In the genomic region with DNA sequence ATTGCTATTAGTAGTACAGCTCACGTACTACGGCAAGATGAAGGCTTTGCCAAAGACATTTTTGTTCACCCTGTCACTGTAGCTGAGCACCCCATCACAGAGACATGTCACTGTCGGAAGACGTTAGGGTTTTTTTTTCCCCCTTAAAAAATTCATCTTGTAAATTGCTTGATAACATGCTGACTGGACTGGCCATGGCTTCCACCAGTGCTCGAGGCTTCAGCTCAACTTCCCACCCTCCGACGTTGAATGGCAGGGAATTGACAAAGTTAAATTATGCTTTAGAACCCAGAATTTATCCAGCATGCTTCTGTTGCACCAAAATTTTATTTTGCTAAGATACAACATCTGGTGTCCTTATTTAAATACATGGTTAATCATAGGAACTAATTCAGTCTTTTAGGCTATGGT, we compare ENCODE assay signal across 8 cellular contexts. TPM values are rescaled to one million over a fixed set of nuclear protein-coding genes. Genes with fewer than 3 reads are reported as not detected.
DNase-seq lines count a peak whose midpoint lies in the region; ATAC-seq and TF ChIP-seq lines count a peak whose summit lies in the region.

No MANE protein-coding gene starts in this region.

- no peak for ATAC-seq in CD4-positive, CD25-positive, alpha-beta regulatory T cell (ENCODE audit: low read depth in 2 of 2)
- ATAC-seq in GM21619 (IDR thresholded peaks at IDR 0.05; ENCODE audit: unreplicated experiment): no peak
- ATAC-seq in activated CD4-positive, CD25-positive, alpha-beta regulatory T cell treated with anti-CD3 and anti-CD28 coated beads, Interleukin-2, amount 50 U/mL, for 24 hours: no peak

- no peaks in the 10 kb centered on the region for H3K27me3 ChIP-seq in CD4-positive, CD25-positive, alpha-beta regulatory T cell (ENCODE audit: control insufficient read depth, insufficient read depth, low read length)
- H3K27me3 ChIP-seq in HUES64 (ENCODE audit: insufficient read depth, low read length) (no peaks in the 10 kb centered on the region), neural cell (ENCODE audit: insufficient read depth, low read depth, low read length) (no peaks in the 10 kb centered on the region)

- no peaks in the 10 kb centered on the region for H3K27me3 Mint-ChIP-seq in CD4-positive, CD25-positive, alpha-beta regulatory T cell

- H3K36me3 Mint-ChIP-seq in CD4-positive, CD25-positive, alpha-beta regulatory T cell: no peaks in the 10 kb centered on the region

- H3K4me1 Mint-ChIP-seq in CD4-positive, CD25-positive, alpha-beta regulatory T cell: peaks cover 20 to 35% (median 26%) of the 10 kb centered on the region in 4 donors

- no peaks in the 10 kb centered on the region for H3K9me3 Mint-ChIP-seq in CD4-positive, CD25-positive, alpha-beta regulatory T cell

- TF ChIP-seq RAD21 in neural cell (conservative IDR thresholded peaks at IDR 0.05): no peak

- H3K36me3 ChIP-seq in CD4-positive, CD25-positive, alpha-beta regulatory T cell (ENCODE audit: control insufficient read depth, insufficient read depth, low read length): no peaks in the 10 kb centered on the region
- H3K36me3 ChIP-seq in HUES64 (ENCODE audit: insufficient read depth, low read length): no peaks in the 10 kb centered on the region
- H3K36me3 ChIP-seq in neural cell (ENCODE audit: insufficient read depth, low read length): no peaks in the 10 kb centered on the region

- H3K4me3 Mint-ChIP-seq in CD4-positive, CD25-positive, alpha-beta regulatory T cell: peak overlapping the region; percentile 89 to 97 (median 90)

- peaks cover 3% of the 10 kb centered on the region for H3F3A ChIP-seq in neural cell (ENCODE audit: insufficient read depth, low read length, poor library complexity, severe bottlenecking)

- no peaks in the 10 kb centered on the region for H3K9me2 ChIP-seq in neural cell (ENCODE audit: insufficient read depth, low read length)

- TF ChIP-seq CTCF in coronary artery (IDR thresholded peaks at IDR 0.05): no peak
- TF ChIP-seq CTCF in neural cell (IDR thresholded peaks at IDR 0.05; ENCODE audit: poor library complexity, severe bottlenecking): peak; percentile 12

- DNase-seq in CD4-positive, CD25-positive, alpha-beta regulatory T cell: no peak
- DNase-seq in coronary artery (ENCODE audit: low spot score): no peak
- no peak for DNase-seq in H4 (ENCODE audit: low spot score)
- DNase-seq in NCI-H748 (lab: John Stamatoyannopoulos, UW; ENCODE audit: unreplicated experiment): no peak

- H3K9me3 ChIP-seq in CD4-positive, CD25-positive, alpha-beta regulatory T cell (ENCODE audit: control insufficient read depth in 2 of 2, low read length in 2 of 2): no peaks in the 10 kb centered on the region
- H3K9me3 ChIP-seq in HUES64 (ENCODE audit: insufficient read depth, low read depth, low read length) (no peaks in the 10 kb centered on the region), neural cell (ENCODE audit: low read length) (no peaks in the 10 kb centered on the region)

- peak overlapping the region; percentile 83 for H2AFZ ChIP-seq in neural cell (ENCODE audit: low read depth, low read length)

- H3K4me1 ChIP-seq in CD4-positive, CD25-positive, alpha-beta regulatory T cell (ENCODE audit: control insufficient read depth, insufficient read depth, low read length, poor library complexity, severe bottlenecking): peaks cover 33% of the 10 kb centered on the region
- H3K4me1 ChIP-seq in HUES64 (ENCODE audit: insufficient read depth, low read length): peaks cover 17% of the 10 kb centered on the region; the same call in 1 of the 2 replicates

- H3K9ac ChIP-seq in HUES64 (ENCODE audit: low read depth, low read length) (peak overlapping the region; percentile 80), neural cell (ENCODE audit: low read length) (peak overlapping the region; percentile 81)

- 36% methylated on average over 7 of the region's 7 CpGs for WGBS in HUES64

- H3K4me3 ChIP-seq in CD4-positive, CD25-positive, alpha-beta regulatory T cell (ENCODE audit: low read depth, low read length): peak overlapping the region; percentile 85
- peak overlapping the region; percentile 94 for H3K4me3 ChIP-seq in HUES64 (ENCODE audit: low read length)
- H3K4me3 ChIP-seq in coronary artery: peak overlapping the region; percentile 79
- peak overlapping the region; percentile 84 for H3K4me3 ChIP-seq in neural cell (ENCODE audit: low read length)

- H4K20me1 ChIP-seq in neural cell (ENCODE audit: insufficient read depth): no peaks in the 10 kb centered on the region

- H3K4me2 ChIP-seq in neural cell (ENCODE audit: low read length): peak overlapping the region; percentile 88

- peaks cover 32% of the 10 kb centered on the region for H3K79me2 ChIP-seq in neural cell (replicated peaks; ENCODE audit: insufficient read depth, low read length)

- peak overlapping the region; percentile 48 to 96 (median 92) for H3K27ac Mint-ChIP-seq in CD4-positive, CD25-positive, alpha-beta regulatory T cell

- H3K27ac ChIP-seq in CD4-positive, CD25-positive, alpha-beta regulatory T cell (ENCODE audit: insufficient read depth, low read length, poor library complexity, severe bottlenecking): peak overlapping the region; percentile 95
- peak overlapping the region; percentile 9; the same call in 1 of the 2 replicates for H3K27ac ChIP-seq in HUES64 (ENCODE audit: low read depth, low read length)
- H3K27ac ChIP-seq in coronary artery: peak overlapping the region; percentile 97
- peak overlapping the region; percentile 96 for H3K27ac ChIP-seq in neural cell (ENCODE audit: low read length)

- no peak for TF ChIP-seq EP300 in neural cell (conservative IDR thresholded peaks at IDR 0.05; ENCODE audit: poor library complexity, severe bottlenecking)

TF ChIP-seq in neural cell, 6 proteins besides CTCF, POLR2A, EP300 and RAD21:
- TF ChIP-seq SMC3 (conservative IDR thresholded peaks at IDR 0.05; ENCODE audit: poor library complexity) (peak; percentile 6), POLR2AphosphoS5 (IDR thresholded peaks at IDR 0.05) (no peak), TAF1 (IDR thresholded peaks at IDR 0.05; ENCODE audit: low read depth) (no peak), EZH2 (IDR thresholded peaks at IDR 0.05; ENCODE audit: borderline replicate concordance, insufficient read depth, low read length, poor library complexity, severe bottlenecking) (no peak), MXI1 (conservative IDR thresholded peaks at IDR 0.05; ENCODE audit: poor library complexity, severe bottlenecking) (no peak)
- TF ChIP-seq, protein P1, sequence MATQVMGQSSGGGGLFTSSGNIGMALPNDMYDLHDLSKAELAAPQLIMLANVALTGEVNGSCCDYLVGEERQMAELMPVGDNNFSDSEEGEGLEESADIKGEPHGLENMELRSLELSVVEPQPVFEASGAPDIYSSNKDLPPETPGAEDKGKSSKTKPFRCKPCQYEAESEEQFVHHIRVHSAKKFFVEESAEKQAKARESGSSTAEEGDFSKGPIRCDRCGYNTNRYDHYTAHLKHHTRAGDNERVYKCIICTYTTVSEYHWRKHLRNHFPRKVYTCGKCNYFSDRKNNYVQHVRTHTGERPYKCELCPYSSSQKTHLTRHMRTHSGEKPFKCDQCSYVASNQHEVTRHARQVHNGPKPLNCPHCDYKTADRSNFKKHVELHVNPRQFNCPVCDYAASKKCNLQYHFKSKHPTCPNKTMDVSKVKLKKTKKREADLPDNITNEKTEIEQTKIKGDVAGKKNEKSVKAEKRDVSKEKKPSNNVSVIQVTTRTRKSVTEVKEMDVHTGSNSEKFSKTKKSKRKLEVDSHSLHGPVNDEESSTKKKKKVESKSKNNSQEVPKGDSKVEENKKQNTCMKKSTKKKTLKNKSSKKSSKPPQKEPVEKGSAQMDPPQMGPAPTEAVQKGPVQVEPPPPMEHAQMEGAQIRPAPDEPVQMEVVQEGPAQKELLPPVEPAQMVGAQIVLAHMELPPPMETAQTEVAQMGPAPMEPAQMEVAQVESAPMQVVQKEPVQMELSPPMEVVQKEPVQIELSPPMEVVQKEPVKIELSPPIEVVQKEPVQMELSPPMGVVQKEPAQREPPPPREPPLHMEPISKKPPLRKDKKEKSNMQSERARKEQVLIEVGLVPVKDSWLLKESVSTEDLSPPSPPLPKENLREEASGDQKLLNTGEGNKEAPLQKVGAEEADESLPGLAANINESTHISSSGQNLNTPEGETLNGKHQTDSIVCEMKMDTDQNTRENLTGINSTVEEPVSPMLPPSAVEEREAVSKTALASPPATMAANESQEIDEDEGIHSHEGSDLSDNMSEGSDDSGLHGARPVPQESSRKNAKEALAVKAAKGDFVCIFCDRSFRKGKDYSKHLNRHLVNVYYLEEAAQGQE (IDR thresholded peaks at IDR 0.05; ENCODE audit: borderline replicate concordance): no peak
TF ChIP-seq in neural cell: peak in this region for 1.

RNA-seq across cellular contexts. Expression of a gene that starts 0.7 kb away (rescaled TPM):
- total RNA-seq in CD4-positive, CD25-positive, alpha-beta regulatory T cell: 74.9 TPM
- 10 to 100 TPM; 10.6 to 13.1 (median 12.6) TPM for polyA plus RNA-seq in CD4-positive, CD25-positive, alpha-beta regulatory T cell
- 28.0 TPM for polyA plus RNA-seq in HUES64 (2013, experiment 1 of 2)
- polyA plus RNA-seq in HUES64 (2013, experiment 2 of 2): 26.2 TPM
- polyA plus RNA-seq in neural cell: 13.5 and 15.1 TPM in 2 replicates
- polyA minus RNA-seq in neural cell: 38.7 and 40.3 TPM in 2 replicates
- total RNA-seq in H4 (2014; rRNA removed; shearing (Covaris generic)): 6.5 and 10.7 TPM in 2 replicates

Comparison
In these comparisons a context has a peak if more than half of its experiments do, and no peak if none do; other contexts are left out.
1. H3K27ac ChIP-seq: peak in every context shown above with its lines; median percentile 97 in coronary artery; 96 in neural cell; 95 in CD4-positive, CD25-positive, alpha-beta regulatory T cell; 9 in HUES64.